8 cellular contexts compared by ENCODE assay signal in genomic region chr1:31760422-31760900, GRCh38. TPM values are rescaled to one million over a fixed set of nuclear protein-coding genes. Genes with fewer than 3 reads are reported as not detected.
DNase-seq lines count a peak whose midpoint lies in the region; ATAC-seq and TF ChIP-seq lines count a peak whose summit lies in the region.

No MANE protein-coding gene starts in this region.

- intact Hi-C loops in activated CD4-positive, alpha-beta T cell treated with anti-CD3 and anti-CD28 coated beads, Interleukin-2, amount 10 ng/mL, durations not matched to agents 24 days and 14 days (cut with micrococcal nuclease), result loop anchor here (2.0 kb wide), 1 partner anchor 204 kb away; no protein-coding TSS in a partner anchor
- intact Hi-C loops in right cardiac atrium (cut with DNase I), result no loop called here
- intact Hi-C loops in spleen (cut with DNase I; ENCODE audit: low total_unique reads), result no loop called here

- TF ChIP-seq POLR2A in spleen (IDR thresholded peaks at IDR 0.05), result no peak

- peak; percentile 72 for DNase-seq in activated CD4-positive, alpha-beta T cell treated with anti-CD3 and anti-CD28 coated beads, Interleukin-2, amount 10 ng/mL, durations not matched to agents 24 days and 14 days
- no peak for DNase-seq in activated CD4-positive, alpha-beta T cell treated with anti-CD3 and anti-CD28 coated beads, Interleukin-2, amount 50 U/mL, for 1 hour
- DNase-seq in activated CD4-positive, alpha-beta memory T cell treated with anti-CD3 and anti-CD28 coated beads, Interleukin-2, amount 10 ng/mL, durations not matched to agents 7 days and 5 days, result no peak
- peak in 2 of 3 donors; percentile 60 to 72 for DNase-seq in right cardiac atrium
- DNase-seq in spleen, result no peak
- no peak for DNase-seq in cerebellar nuclear complex (lab: John Stamatoyannopoulos, UW)
- DNase-seq in NCI-H2029 treated with DMSO at 0.1 percent for 48 hours (lab: John Stamatoyannopoulos, UW), result no peak

- peak overlapping the region; percentile 61 for H3K4me3 Mint-ChIP-seq in activated CD4-positive, alpha-beta T cell treated with anti-CD3 and anti-CD28 coated beads, Interleukin-2, amount 10 ng/mL, durations not matched to agents 24 days and 14 days
- H3K4me3 Mint-ChIP-seq in activated CD4-positive, alpha-beta memory T cell treated with anti-CD3 and anti-CD28 coated beads, Interleukin-2, amount 10 ng/mL, durations not matched to agents 7 days and 5 days, result peak overlapping the region; percentile 30

- H3K27ac ChIP-seq in right cardiac atrium (ENCODE audit: low read length), result no peak overlapping the region
- H3K27ac ChIP-seq in spleen, result no peak overlapping the region

- POLR2A ChIA-PET in activated CD4-positive, alpha-beta memory T cell treated with anti-CD3 and anti-CD28 coated beads, Interleukin-2, amount 10 ng/mL, durations not matched to agents 7 days and 5 days (lab: Charles Lee), result interaction anchor here (1.0 to 2.6 kb wide), 4 partner anchors 9 to 312 kb away, joined by 3 to 11 read pairs (median 3); partner anchors contain the start of gene TMEM39B

- peaks cover 2% of the 10 kb centered on the region for H3K36me3 Mint-ChIP-seq in activated CD4-positive, alpha-beta T cell treated with anti-CD3 and anti-CD28 coated beads, Interleukin-2, amount 10 ng/mL, durations not matched to agents 24 days and 14 days (ENCODE audit: low read depth)
- H3K36me3 Mint-ChIP-seq in activated CD4-positive, alpha-beta memory T cell treated with anti-CD3 and anti-CD28 coated beads, Interleukin-2, amount 10 ng/mL, durations not matched to agents 7 days and 5 days (ENCODE audit: low read depth), result no peaks in the 10 kb centered on the region

- H3K9me3 Mint-ChIP-seq in activated CD4-positive, alpha-beta T cell treated with anti-CD3 and anti-CD28 coated beads, Interleukin-2, amount 10 ng/mL, durations not matched to agents 24 days and 14 days, result no peaks in the 10 kb centered on the region
- H3K9me3 Mint-ChIP-seq in activated CD4-positive, alpha-beta memory T cell treated with anti-CD3 and anti-CD28 coated beads, Interleukin-2, amount 10 ng/mL, durations not matched to agents 7 days and 5 days, result no peaks in the 10 kb centered on the region

- peaks cover 53% of the 10 kb centered on the region for H3K27me3 Mint-ChIP-seq in activated CD4-positive, alpha-beta T cell treated with anti-CD3 and anti-CD28 coated beads, Interleukin-2, amount 10 ng/mL, durations not matched to agents 24 days and 14 days
- peaks cover 49% of the 10 kb centered on the region for H3K27me3 Mint-ChIP-seq in activated CD4-positive, alpha-beta memory T cell treated with anti-CD3 and anti-CD28 coated beads, Interleukin-2, amount 10 ng/mL, durations not matched to agents 7 days and 5 days

- H3K4me3 ChIP-seq in right cardiac atrium (ENCODE audit: low read length) (peak overlapping the region; percentile 62), spleen (peak overlapping the region; percentile 35 to 69 (median 49))

- no peak for TF ChIP-seq CTCF in spleen (IDR thresholded peaks at IDR 0.05 in 8 of 11, conservative IDR thresholded peaks at IDR 0.05 in 3 of 11)

- H3K9me3 ChIP-seq in right cardiac atrium (ENCODE audit: control insufficient read depth, low read length) (no peaks in the 10 kb centered on the region), spleen (no peaks in the 10 kb centered on the region)

- WGBS in right cardiac atrium, result 5% methylated on average over 36 of the region's 36 CpGs
- 2 to 5% (median 3%) methylated on average over 25 to 36 of the region's 36 CpGs for WGBS in spleen, 5 donors

- H3K27me3 ChIP-seq in right cardiac atrium (ENCODE audit: control insufficient read depth, insufficient read depth), result no peaks in the 10 kb centered on the region
- peaks cover 0 to 62% (median 22%) of the 10 kb centered on the region in 7 donors for H3K27me3 ChIP-seq in spleen (replicated peaks in 1 of 7)

- CTCF ChIA-PET in activated CD4-positive, alpha-beta memory T cell treated with anti-CD3 and anti-CD28 coated beads, Interleukin-2, amount 10 ng/mL, durations not matched to agents 7 days and 5 days (lab: Charles Lee), result interaction anchor here (1.9 to 4.4 kb wide), 2 partner anchors 15 to 28 kb away, joined by 8 to 28 read pairs; no protein-coding TSS in a partner anchor

- H3K36me3 ChIP-seq in spleen, result no peaks in the 10 kb centered on the region

- peaks cover 18% of the 10 kb centered on the region for H3K4me1 Mint-ChIP-seq in activated CD4-positive, alpha-beta T cell treated with anti-CD3 and anti-CD28 coated beads, Interleukin-2, amount 10 ng/mL, durations not matched to agents 24 days and 14 days
- H3K4me1 Mint-ChIP-seq in activated CD4-positive, alpha-beta memory T cell treated with anti-CD3 and anti-CD28 coated beads, Interleukin-2, amount 10 ng/mL, durations not matched to agents 7 days and 5 days, result peaks cover 29% of the 10 kb centered on the region

- H3K27ac Mint-ChIP-seq in activated CD4-positive, alpha-beta T cell treated with anti-CD3 and anti-CD28 coated beads, Interleukin-2, amount 10 ng/mL, durations not matched to agents 24 days and 14 days, result no peak overlapping the region
- no peak overlapping the region for H3K27ac Mint-ChIP-seq in activated CD4-positive, alpha-beta memory T cell treated with anti-CD3 and anti-CD28 coated beads, Interleukin-2, amount 10 ng/mL, durations not matched to agents 7 days and 5 days

- ATAC-seq in right cardiac atrium (peak in 1 of 2 donors; percentile 6), GM18517 (IDR thresholded peaks at IDR 0.05; ENCODE audit: unreplicated experiment) (no peak)

- peaks cover 8% of the 10 kb centered on the region for H3K4me1 ChIP-seq in right cardiac atrium (ENCODE audit: control insufficient read depth, insufficient read depth, low read length)
- H3K4me1 ChIP-seq in spleen, result peaks cover 23 to 59% (median 54%) of the 10 kb centered on the region in 6 donors

RNA-seq across cellular contexts. Expression of gene ADGRB2, which starts 3.7 kb away (rescaled TPM):
- 0.40 and 0.45 TPM in 2 replicates for total RNA-seq in activated CD4-positive, alpha-beta T cell treated with anti-CD3 and anti-CD28 coated beads, Interleukin-2, amount 10 ng/mL, durations not matched to agents 24 days and 14 days
- under 1 TPM; 0.68 to 0.81 TPM for total RNA-seq in activated CD4-positive, alpha-beta memory T cell treated with anti-CD3 and anti-CD28 coated beads, Interleukin-2, amount 10 ng/mL, durations not matched to agents 7 days and 5 days
- 10 to 100 TPM; 11.8 to 14.8 (median 13.1) TPM for total RNA-seq in right cardiac atrium
- polyA plus RNA-seq in right cardiac atrium, result 18.2 TPM
- 1 to 10 TPM in 5 of 7 donors, under 1 TPM in 2; 0.82 to 5.1 (median 2.7) TPM for total RNA-seq in spleen
- 1 to 10 TPM in 1 of 3 donors, under 1 TPM in 2; 0.52 to 1.4 (median 0.57) TPM for polyA plus RNA-seq in spleen

RNA-seq across cellular contexts. Expression of gene SPOCD1, which starts 55.4 kb away (rescaled TPM):
- not detected in 2 replicates for total RNA-seq in activated CD4-positive, alpha-beta T cell treated with anti-CD3 and anti-CD28 coated beads, Interleukin-2, amount 10 ng/mL, durations not matched to agents 24 days and 14 days
- under 1 TPM; 0.08 to 0.15 TPM for total RNA-seq in activated CD4-positive, alpha-beta memory T cell treated with anti-CD3 and anti-CD28 coated beads, Interleukin-2, amount 10 ng/mL, durations not matched to agents 7 days and 5 days
- total RNA-seq in right cardiac atrium, result under 1 TPM in 3 of 4 donors, not detected in 1; 0.15 to 0.25 (median 0.17) TPM
- 0.09 TPM for polyA plus RNA-seq in right cardiac atrium
- 1 to 10 TPM; 1.2 to 5.0 (median 4.1) TPM for total RNA-seq in spleen
- 1 to 10 TPM in 2 of 3 donors, under 1 TPM in 1; 0.74 to 2.0 (median 1.4) TPM for polyA plus RNA-seq in spleen

RNA-seq across cellular contexts. Expression of gene COL16A1, which starts 56.6 kb away (rescaled TPM):
- total RNA-seq in activated CD4-positive, alpha-beta T cell treated with anti-CD3 and anti-CD28 coated beads, Interleukin-2, amount 10 ng/mL, durations not matched to agents 24 days and 14 days, result not detected in 2 replicates
- total RNA-seq in activated CD4-positive, alpha-beta memory T cell treated with anti-CD3 and anti-CD28 coated beads, Interleukin-2, amount 10 ng/mL, durations not matched to agents 7 days and 5 days, result not detected
- 10 to 100 TPM; 40.6 to 50.5 (median 50.3) TPM for total RNA-seq in right cardiac atrium
- polyA plus RNA-seq in right cardiac atrium, result 37.4 TPM
- 10 to 100 TPM in 5 of 7 donors, 1 to 10 TPM in 2; 4.7 to 22.0 (median 12.4) TPM for total RNA-seq in spleen
- 10 to 100 TPM in 2 of 3 donors, 1 to 10 TPM in 1; 9.5 to 25.6 (median 14.4) TPM for polyA plus RNA-seq in spleen

Comparison
In these comparisons a context has a peak if more than half of its experiments do, and no peak if none do; other contexts are left out.
1. DNase-seq: peak in activated CD4-positive, alpha-beta T cell treated with anti-CD3 and anti-CD28 coated beads, Interleukin-2, amount 10 ng/mL, durations not matched to agents 24 days and 14 days (single experiment) and right cardiac atrium (2 of 3); none in activated CD4-positive, alpha-beta T cell treated with anti-CD3 and anti-CD28 coated beads, Interleukin-2, amount 50 U/mL, for 1 hour (single experiment), activated CD4-positive, alpha-beta memory T cell treated with anti-CD3 and anti-CD28 coated beads, Interleukin-2, amount 10 ng/mL, durations not matched to agents 7 days and 5 days (single experiment), spleen (single experiment), cerebellar nuclear complex (0 of 2) and NCI-H2029 treated with DMSO at 0.1 percent for 48 hours (single experiment).